22 cellular contexts compared by ENCODE assay signal in the genomic region with DNA sequence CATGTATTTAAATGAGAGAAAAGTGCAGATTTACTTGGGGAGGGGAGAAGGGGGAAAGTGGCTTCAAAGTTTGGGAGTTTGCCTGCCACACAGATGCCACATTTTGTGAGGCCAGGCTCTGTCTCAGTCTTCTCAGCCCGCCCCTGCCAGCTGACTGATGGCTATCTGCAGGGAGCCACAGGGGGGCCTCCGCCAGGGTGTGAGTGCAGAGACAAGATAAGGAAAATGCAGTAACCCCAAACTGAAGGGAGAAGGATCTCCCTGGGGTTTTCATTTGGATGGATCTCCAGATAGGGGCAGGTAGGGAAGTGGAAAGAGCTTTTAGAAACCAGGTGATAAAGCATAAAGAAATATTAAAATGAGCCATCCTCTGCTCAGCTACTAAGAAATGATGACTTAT.
DNase-seq lines count a peak whose midpoint lies in the region; ATAC-seq and TF ChIP-seq lines count a peak whose summit lies in the region.
"Had no signal": no experiment of that assay in that cellular context is flagged by ENCODE, and none has a peak within 500 bp of the region (broad histone marks: within the 10 kb centered on the region; RNA-seq: fewer than 3 reads in every experiment).

No MANE protein-coding gene starts in this region.

- H3K36me3 Mint-ChIP-seq in GM23338 (ENCODE audit: low read depth) (peaks cover 15% of the 10 kb centered on the region; the same call in 2 of the 3 replicates), WTC11 (peaks cover 17% of the 10 kb centered on the region)
- H3K36me3 Mint-ChIP-seq: activated naive CD4-positive, alpha-beta T cell treated with anti-CD3 and anti-CD28 coated beads, Interleukin-2, amount 50 U/mL, for 72 hours; CD4-positive, alpha-beta memory T cell had no signal

- H3K27ac Mint-ChIP-seq in GM23338 = no peak overlapping the region
- no peak overlapping the region for H3K27ac Mint-ChIP-seq in WTC11
- H3K27ac Mint-ChIP-seq: activated naive CD4-positive, alpha-beta T cell treated with anti-CD3 and anti-CD28 coated beads, Interleukin-2, amount 50 U/mL, for 72 hours; CD4-positive, alpha-beta memory T cell; stimulated activated naive CD8-positive, alpha-beta T cell treated with anti-CD3 and anti-CD28 coated beads, Interleukin-15, Interleukin-2, amounts not matched to agents 100 ng/mL and 50 ng/mL, for 24 hours had no signal

- WGBS in mesendoderm (ENCODE audit: extremely low coverage, insufficient coverage, low lambda C conversion rate) = no CpG with 5 or more reads among the region's 2 CpGs

- H3K9ac ChIP-seq in Loucy (ENCODE audit: low read depth, low read length, poor library complexity, severe bottlenecking) (peak overlapping the region; percentile 56), mesendoderm (ENCODE audit: low read length) (no peak overlapping the region)

- H4K8ac ChIP-seq in mesendoderm (ENCODE audit: low read depth, low read length) = no peak overlapping the region

- POLR2A ChIA-PET in WTC11 (lab: Charles Lee) = no interaction called here

- H3K9me3 ChIP-seq in Loucy (ENCODE audit: insufficient read depth, low read depth, low read length) = no peaks in the 10 kb centered on the region
- H3K9me3 ChIP-seq: neutrophil, SJSA1, transverse colon had no signal

- H3K4me2 ChIP-seq in GM23338 (0 out of 2 replicates have a peak overlapping the region, but pooled peaks have one; percentile 14), Loucy (ENCODE audit: low read depth, low read length, poor library complexity, severe bottlenecking) (peak overlapping the region; percentile 52), mesendoderm (ENCODE audit: low read length) (no peak overlapping the region)
- H3K4me2 ChIP-seq: smooth muscle cell had no signal

- H3K4me1 ChIP-seq in GM23338 (ENCODE audit: insufficient read depth) = no peaks in the 10 kb centered on the region
- H3K4me1 ChIP-seq in Loucy (ENCODE audit: insufficient read depth, low read length, poor library complexity, severe bottlenecking) = peaks cover 62% of the 10 kb centered on the region
- H3K4me1 ChIP-seq in mesendoderm (ENCODE audit: control insufficient read depth, low read depth, low read length) = peaks cover 10% of the 10 kb centered on the region
- H3K4me1 ChIP-seq in foreskin keratinocyte = no peaks in the 10 kb centered on the region
- H3K4me1 ChIP-seq: SJSA1, transverse colon had no signal

- H3K27me3 Mint-ChIP-seq in GM23338 (ENCODE audit: insufficient read depth, low read depth, poor library complexity) (no peaks in the 10 kb centered on the region), WTC11 (ENCODE audit: low read depth) (no peaks in the 10 kb centered on the region)
- H3K27me3 Mint-ChIP-seq: CD4-positive, alpha-beta memory T cell; stimulated activated naive CD8-positive, alpha-beta T cell treated with anti-CD3 and anti-CD28 coated beads, Interleukin-15, Interleukin-2, amounts not matched to agents 100 ng/mL and 50 ng/mL, for 24 hours had no signal

- no peak overlapping the region for H3K4me3 Mint-ChIP-seq in GM23338
- H3K4me3 Mint-ChIP-seq in WTC11 = no peak overlapping the region
- H3K4me3 Mint-ChIP-seq: activated T-cell treated with anti-CD3 and anti-CD28 coated beads, Interleukin-2, amount 50 U/mL, for 4 hours; CD4-positive, alpha-beta memory T cell; stimulated activated naive CD8-positive, alpha-beta T cell treated with anti-CD3 and anti-CD28 coated beads, Interleukin-15, Interleukin-2, amounts not matched to agents 100 ng/mL and 50 ng/mL, for 24 hours had no signal

- TF ChIP-seq CTCF in GM23338 (conservative IDR thresholded peaks at IDR 0.05; ENCODE audit: low read depth in 2 of 2) (0 out of 4 replicates have a peak, but pooled peaks of 1 of the 2 experiments have one; percentile 18), Loucy (conservative IDR thresholded peaks at IDR 0.05; ENCODE audit: low read length) (peak; percentile 47), WTC11 (IDR thresholded peaks at IDR 0.05) (no peak), foreskin keratinocyte (conservative IDR thresholded peaks at IDR 0.05) (no peak)

- H3F3A ChIP-seq in GM23338 (replicated peaks; ENCODE audit: low read depth) (no peaks in the 10 kb centered on the region), Loucy (ENCODE audit: low read depth) (0 out of 2 replicates have a peak, but pooled peaks cover 7% of the 10 kb centered on the region)

- no peaks in the 10 kb centered on the region for H3K27me3 ChIP-seq in GM23338 (ENCODE audit: insufficient read depth)
- no peaks in the 10 kb centered on the region for H3K27me3 ChIP-seq in Loucy (ENCODE audit: insufficient read depth, low read length, poor library complexity, severe bottlenecking)
- no peaks in the 10 kb centered on the region for H3K27me3 ChIP-seq in mesendoderm (ENCODE audit: insufficient read depth, low read length, poor library complexity)
- H3K27me3 ChIP-seq in foreskin keratinocyte = no peaks in the 10 kb centered on the region
- H3K27me3 ChIP-seq: neutrophil, SJSA1, transverse colon had no signal

- no peaks in the 10 kb centered on the region for H3K9me2 ChIP-seq in GM23338 (ENCODE audit: insufficient read depth)
- no peaks in the 10 kb centered on the region for H3K9me2 ChIP-seq in Loucy (replicated peaks; ENCODE audit: low read depth, low read length)

- H2AFZ ChIP-seq in GM23338 = no peak overlapping the region
- no peak overlapping the region for H2AFZ ChIP-seq in Loucy (ENCODE audit: low read length)

- H3K23ac ChIP-seq in mesendoderm (ENCODE audit: low read length) = no peak overlapping the region

- ATAC-seq in GM23338 = peak; percentile 97
- peak; percentile 74 for ATAC-seq in WTC11
- no peak for ATAC-seq in foreskin keratinocyte
- ATAC-seq: activated naive CD4-positive, alpha-beta T cell treated with anti-CD3 and anti-CD28 coated beads, Interleukin-2, amount 50 U/mL, for 72 hours; activated T-cell treated with anti-CD3 and anti-CD28 coated beads, Interleukin-2, amount 50 U/mL, for 4 hours; Panc1 had no signal

- H3K27ac ChIP-seq in GM23338 (ENCODE audit: low read depth) = no peak overlapping the region
- H3K27ac ChIP-seq in mesendoderm (ENCODE audit: low read depth, low read length) = no peak overlapping the region
- H3K27ac ChIP-seq in foreskin keratinocyte = no peak overlapping the region
- H3K27ac ChIP-seq: neutrophil, SJSA1, transverse colon had no signal

- CTCF ChIA-PET in WTC11 (lab: Charles Lee) = no interaction called here

- no peak overlapping the region for H3K18ac ChIP-seq in mesendoderm (ENCODE audit: low read length)

- H3K79me1 ChIP-seq in mesendoderm (ENCODE audit: low read length) = peaks cover 5% of the 10 kb centered on the region

- no peak overlapping the region for H4K5ac ChIP-seq in mesendoderm (ENCODE audit: low read length)

- no peak overlapping the region for H2BK5ac ChIP-seq in mesendoderm (ENCODE audit: low read length)

- H2AK5ac ChIP-seq in mesendoderm (ENCODE audit: low read length) = no peak overlapping the region

- H3K9me3 Mint-ChIP-seq in GM23338 (no peaks in the 10 kb centered on the region), WTC11 (no peaks in the 10 kb centered on the region)
- H3K9me3 Mint-ChIP-seq: stimulated activated naive CD8-positive, alpha-beta T cell treated with anti-CD3 and anti-CD28 coated beads, Interleukin-15, Interleukin-2, amounts not matched to agents 100 ng/mL and 50 ng/mL, for 24 hours had no signal

- H3K4me3 ChIP-seq in GM23338 = no peak overlapping the region
- H3K4me3 ChIP-seq in Loucy (ENCODE audit: low read length, poor library complexity, severe bottlenecking) = no peak overlapping the region
- no peak overlapping the region for H3K4me3 ChIP-seq in mesendoderm (ENCODE audit: low read length)
- H3K4me3 ChIP-seq: SJSA1, smooth muscle cell, transverse colon had no signal

- H2BK15ac ChIP-seq in mesendoderm (replicated peaks; ENCODE audit: low read depth) = no peak overlapping the region

- H3K36me3 ChIP-seq in GM23338 (ENCODE audit: insufficient read depth) (no peaks in the 10 kb centered on the region), Loucy (ENCODE audit: insufficient read depth, low read length) (peaks cover 39% of the 10 kb centered on the region; the same call in 1 of the 2 replicates), mesendoderm (ENCODE audit: control insufficient read depth, insufficient read depth, low read length) (peaks cover 2% of the 10 kb centered on the region)
- H3K36me3 ChIP-seq: neutrophil, SJSA1, transverse colon had no signal

- H3K4me1 Mint-ChIP-seq in GM23338 (peaks cover 13% of the 10 kb centered on the region), WTC11 (peaks cover 17% of the 10 kb centered on the region)
- H3K4me1 Mint-ChIP-seq: CD4-positive, alpha-beta memory T cell had no signal

- no peaks in the 10 kb centered on the region for H3K79me2 ChIP-seq in GM23338 (replicated peaks; ENCODE audit: insufficient read depth)
- H3K79me2 ChIP-seq in Loucy (ENCODE audit: insufficient read depth, low read length) = peaks cover 21% of the 10 kb centered on the region
- no peaks in the 10 kb centered on the region for H3K79me2 ChIP-seq in mesendoderm (ENCODE audit: control insufficient read depth, insufficient read depth, low read length)

- H2BK120ac ChIP-seq in mesendoderm (ENCODE audit: low read depth, low read length) = no peak overlapping the region

- peak; percentile 66 for DNase-seq in GM23338 (ENCODE audit: low spot score)
- peak; percentile 63 for DNase-seq in WTC11 (ENCODE audit: low spot score)
- peak; percentile 84 for DNase-seq in mesendoderm
- DNase-seq in NCI-H2029 (lab: John Stamatoyannopoulos, UW) = no peak
- no peak for DNase-seq in foreskin keratinocyte
- DNase-seq in amygdala (lab: John Stamatoyannopoulos, UW) = no peak
- DNase-seq: activated CD4-positive, alpha-beta T cell treated with anti-CD3 and anti-CD28 coated beads for 1 hour; activated CD8-positive, alpha-beta memory T cell treated with anti-CD3 and anti-CD28 coated beads for 24 hours; activated T-cell treated with anti-CD3 and anti-CD28 coated beads, Interleukin-2, amount 50 U/mL, for 4 hours; CD4-positive, alpha-beta memory T cell; DMS79 treated with DMSO at 0.1 percent for 48 hours; effector memory CD4-positive, alpha-beta T cell; NCI-H1417 treated with DMSO at 0.1 percent for 48 hours; stimulated activated CD4-positive, alpha-beta T cell treated with anti-CD3 and anti-CD28 coated beads, Interleukin-4, amount 100 ng/mL, for 1 hour; transverse colon had no signal

- H3K4ac ChIP-seq in mesendoderm (ENCODE audit: low read depth, low read length) = no peak overlapping the region

- H4K20me1 ChIP-seq in GM23338 (replicated peaks; ENCODE audit: insufficient read depth) (no peaks in the 10 kb centered on the region), Loucy (ENCODE audit: insufficient read depth, low read length, poor library complexity, severe bottlenecking) (no peaks in the 10 kb centered on the region)

- no peak overlapping the region for H3K56ac ChIP-seq in mesendoderm (ENCODE audit: low read length)

TF ChIP-seq in GM23338, 12 proteins besides CTCF, POLR2A, EP300 and RAD21 (continues in another document):
- TF ChIP-seq STAT1 (IDR thresholded peaks at IDR 0.05; ENCODE audit: unreplicated experiment) (no peak), CREB1 (CRISPR knock-in tag; IDR thresholded peaks at IDR 0.05; ENCODE audit: low read depth) (no peak)

TF ChIP-seq in WTC11, 78 proteins besides CTCF, POLR2A, EP300 and RAD21 (continues in another document):
- TF ChIP-seq, protein P1, sequence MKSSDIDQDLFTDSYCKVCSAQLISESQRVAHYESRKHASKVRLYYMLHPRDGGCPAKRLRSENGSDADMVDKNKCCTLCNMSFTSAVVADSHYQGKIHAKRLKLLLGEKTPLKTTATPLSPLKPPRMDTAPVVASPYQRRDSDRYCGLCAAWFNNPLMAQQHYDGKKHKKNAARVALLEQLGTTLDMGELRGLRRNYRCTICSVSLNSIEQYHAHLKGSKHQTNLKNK (CRISPR knock-in tag; IDR thresholded peaks at IDR 0.05) = no peak

Comparison
In these comparisons a context has a peak if more than half of its experiments do, and no peak if none do; other contexts are left out.
1. DNase-seq: peak in GM23338 (single experiment), WTC11 (single experiment) and mesendoderm (single experiment); none in NCI-H2029 (single experiment), foreskin keratinocyte (0 of 2) and amygdala (0 of 56).